23 cellular contexts compared by ENCODE assay signal in genomic region chr7:126016722-126017121, GRCh38.
"Had no signal": no experiment of that assay in that cellular context is flagged by ENCODE, and none has a peak within 500 bp of the region (broad histone marks: within the 10 kb centered on the region; RNA-seq: fewer than 3 reads in every experiment).

No MANE protein-coding gene starts in this region.

- H3K79me2 ChIP-seq: hepatocyte had no signal

- H3K27ac Mint-ChIP-seq: activated CD8-positive, alpha-beta T cell treated with anti-CD3 and anti-CD28 coated beads, Interleukin-2, amount 10 ng/mL, durations not matched to agents 7 days and 5 days; activated naive CD4-positive, alpha-beta T cell treated with anti-CD3 and anti-CD28 coated beads, Interleukin-2, amount 50 U/mL, for 24 hours; natural killer cell; stimulated activated memory B cell treated with anti-CD40 and anti-IgM and Interleukin-4, amounts not matched to agents 10 μg/mL and 1 μg/mL and 100 μg/mL, for 72 hours; T-helper 2 cell treated with Interferon-gamma antibody and Interleukin-4, amounts not matched to agents 5 μg/mL and 100 μg/mL, for 36 hours had no signal

- ATAC-seq: activated CD8-positive, alpha-beta T cell treated with anti-CD3 and anti-CD28 coated beads, Interleukin-2, amount 10 ng/mL, durations not matched to agents 7 days and 5 days; left ventricle myocardium superior; natural killer cell; sciatic nerve; stimulated activated memory B cell treated with anti-CD40 and anti-IgM and Interleukin-4, amounts not matched to agents 10 μg/mL and 1 μg/mL and 100 μg/mL, for 72 hours had no signal

- H3K27me3 Mint-ChIP-seq: activated naive CD4-positive, alpha-beta T cell treated with anti-CD3 and anti-CD28 coated beads, Interleukin-2, amount 50 U/mL, for 24 hours; stimulated activated memory B cell treated with anti-CD40 and anti-IgM and Interleukin-4, amounts not matched to agents 10 μg/mL and 1 μg/mL and 100 μg/mL, for 72 hours had no signal

- H3K9me3 ChIP-seq: ascending aorta, stomach, suprapubic skin, tibial nerve had no signal

- H3K9me3 Mint-ChIP-seq: activated naive CD4-positive, alpha-beta T cell treated with anti-CD3 and anti-CD28 coated beads, Interleukin-2, amount 50 U/mL, for 24 hours; stimulated activated memory B cell treated with anti-CD40 and anti-IgM and Interleukin-4, amounts not matched to agents 10 μg/mL and 1 μg/mL and 100 μg/mL, for 72 hours had no signal

- H3K4me1 ChIP-seq: ascending aorta, stomach, suprapubic skin, tibial nerve had no signal

- FAIRE-seq: endometrium, small intestine, TTC549 had no signal

- DNase-seq: activated CD4-positive, alpha-beta T cell treated with anti-CD3 and anti-CD28 coated beads for 1 hour; activated CD4-positive, alpha-beta T cell treated with anti-CD3 and anti-CD28 coated beads, Interleukin-2, amount 50 U/mL, for 1 hour; activated CD8-positive, alpha-beta T cell treated with anti-CD3 and anti-CD28 coated beads, Interleukin-2, amount 10 ng/mL, durations not matched to agents 7 days and 5 days; activated gamma-delta T cell treated with Interleukin-2 at 50 U/mL for 16 hours; cerebellar nuclear complex; effector CD4-positive, alpha-beta T cell; foreskin fibroblast; left ventricle myocardium superior; midbrain; natural killer cell; small intestine; stimulated activated CD4-positive, alpha-beta T cell treated with anti-CD3 and anti-CD28 coated beads, Interleukin-15, amount 100 ng/mL, for 24 hours; stomach had no signal

- H3K4me2 ChIP-seq: hepatocyte had no signal

- H3K4me3 ChIP-seq: ascending aorta, hepatocyte, stomach, suprapubic skin, tibial nerve had no signal

- H2AFZ ChIP-seq: hepatocyte had no signal

- H3K27me3 ChIP-seq: ascending aorta, hepatocyte, stomach, suprapubic skin, tibial nerve had no signal

- H3K4me3 Mint-ChIP-seq: activated CD8-positive, alpha-beta T cell treated with anti-CD3 and anti-CD28 coated beads, Interleukin-2, amount 10 ng/mL, durations not matched to agents 7 days and 5 days; activated naive CD4-positive, alpha-beta T cell treated with anti-CD3 and anti-CD28 coated beads, Interleukin-2, amount 50 U/mL, for 24 hours; natural killer cell; stimulated activated memory B cell treated with anti-CD40 and anti-IgM and Interleukin-4, amounts not matched to agents 10 μg/mL and 1 μg/mL and 100 μg/mL, for 72 hours; T-helper 2 cell treated with Interferon-gamma antibody and Interleukin-4, amounts not matched to agents 5 μg/mL and 100 μg/mL, for 36 hours had no signal

- H3K36me3 Mint-ChIP-seq: activated naive CD4-positive, alpha-beta T cell treated with anti-CD3 and anti-CD28 coated beads, Interleukin-2, amount 50 U/mL, for 24 hours; natural killer cell; stimulated activated memory B cell treated with anti-CD40 and anti-IgM and Interleukin-4, amounts not matched to agents 10 μg/mL and 1 μg/mL and 100 μg/mL, for 72 hours had no signal

- H3K36me3 ChIP-seq: ascending aorta, stomach, suprapubic skin, tibial nerve had no signal

- H3K27ac ChIP-seq: ascending aorta, hepatocyte, stomach, suprapubic skin, tibial nerve had no signal

- H3K4me1 Mint-ChIP-seq: activated naive CD4-positive, alpha-beta T cell treated with anti-CD3 and anti-CD28 coated beads, Interleukin-2, amount 50 U/mL, for 24 hours; natural killer cell; stimulated activated memory B cell treated with anti-CD40 and anti-IgM and Interleukin-4, amounts not matched to agents 10 μg/mL and 1 μg/mL and 100 μg/mL, for 72 hours had no signal
